8 cellular contexts compared by ENCODE assay signal in the genomic region with DNA sequence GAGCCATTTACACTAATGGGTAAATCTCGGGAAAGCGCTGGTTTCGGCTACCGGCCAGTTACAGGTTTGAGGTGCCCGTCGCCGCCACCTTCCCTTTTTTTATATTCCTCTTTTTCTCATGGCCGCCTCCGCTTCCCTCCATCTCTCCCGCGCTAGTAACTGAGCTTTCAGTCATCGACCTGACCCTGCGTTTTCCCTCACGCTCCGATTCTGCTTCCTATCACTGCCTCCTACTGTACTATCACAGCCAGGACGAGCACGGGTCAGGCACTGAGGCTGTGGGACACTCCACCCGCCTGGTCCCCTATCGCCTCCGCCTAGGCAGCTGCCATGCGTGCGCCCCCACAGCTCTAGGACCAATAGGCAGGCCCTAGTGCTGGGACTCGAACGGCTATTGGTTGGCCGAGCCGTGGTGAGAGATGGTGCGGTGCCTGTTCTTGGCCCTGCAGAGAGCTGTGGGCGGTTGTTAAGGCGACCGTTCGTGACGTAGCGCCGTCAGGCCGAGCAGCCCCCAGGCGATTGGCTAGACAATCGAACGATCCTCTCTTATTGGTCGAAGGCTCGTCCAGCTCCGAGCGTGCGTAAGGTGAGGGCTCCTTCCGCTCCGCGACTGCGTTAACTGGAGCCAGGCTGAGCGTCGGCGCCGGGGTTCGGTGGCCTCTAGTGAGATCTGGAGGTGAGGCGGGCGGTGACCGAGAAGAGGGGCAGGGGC. TPM values are rescaled to one million over a fixed set of nuclear protein-coding genes. Genes with fewer than 3 reads are reported as not detected.
DNase-seq lines count a peak whose midpoint lies in the region; ATAC-seq and TF ChIP-seq lines count a peak whose summit lies in the region.

A gene (plus strand): TSS at position 596 of the 712 bp plus-strand sequence. CDS start 5,386 bp downstream, outside the sequence.

- peak; percentile 77 to 94 for TF ChIP-seq POLR2A in adrenal gland (IDR thresholded peaks at IDR 0.05)
- peak in 1 of 2 donors; percentile 69 for TF ChIP-seq POLR2A in heart left ventricle (IDR thresholded peaks at IDR 0.05)

- peak within 1 kb of the TSS; percentile 70 to 97 (median 94) for H3K27ac ChIP-seq in adrenal gland
- peak within 1 kb of the TSS; percentile 54 to 98 (median 88) for H3K27ac ChIP-seq in heart left ventricle
- peak within 1 kb of the TSS; percentile 89 for H3K27ac ChIP-seq in upper lobe of right lung

- TF ChIP-seq CTCF in GM12875 (IDR thresholded peaks at IDR 0.05; ENCODE audit: borderline replicate concordance, insufficient read depth, low read depth, low read length) (0 out of 2 replicates have a peak, but pooled peaks have one; percentile 1), adrenal gland (IDR thresholded peaks at IDR 0.05) (peak in 3 of 6 experiments; percentile 22 to 60 (median 40)), heart left ventricle (IDR thresholded peaks at IDR 0.05) (peak in 5 of 12 donors; percentile 19 to 55 (median 35)), upper lobe of right lung (IDR thresholded peaks at IDR 0.05) (peak; percentile 17)

- DNase-seq in NCI-H1436 (lab: John Stamatoyannopoulos, UW): peak; percentile 99
- DNase-seq in T follicular helper cell (ENCODE audit: low read depth): peak; percentile 94
- DNase-seq in adrenal gland: peak; percentile 98 to 100 (median 100)
- DNase-seq in heart left ventricle: peak; percentile 99 to 100 (median 99)
- DNase-seq in posterior cingulate gyrus: peak; percentile 99 to 100 (median 99)
- peak; percentile 99 for DNase-seq in upper lobe of right lung

- ATAC-seq in HG02798 (IDR thresholded peaks at IDR 0.05; ENCODE audit: poor library complexity, unreplicated experiment) (peak; percentile 99), heart left ventricle (peak; percentile 99 to 100 (median 100)), upper lobe of right lung (peak; percentile 99)

- no peaks in the 10 kb centered on the region for H3K9me3 ChIP-seq in adrenal gland (replicated peaks in 1 of 3)
- no peaks in the 10 kb centered on the region for H3K9me3 ChIP-seq in heart left ventricle
- no peaks in the 10 kb centered on the region for H3K9me3 ChIP-seq in upper lobe of right lung

- H3K4me3 ChIP-seq in GM12875 (ENCODE audit: low read depth, low read length) (peak within 1 kb of the TSS; percentile 83), adrenal gland (peak within 1 kb of the TSS; percentile 38 to 98 (median 84)), heart left ventricle (peak within 1 kb of the TSS; percentile 75 to 99 (median 89)), upper lobe of right lung (peak within 1 kb of the TSS; percentile 70)

- H3K27me3 ChIP-seq in adrenal gland (no peaks in the 10 kb centered on the region), heart left ventricle (no peaks in the 10 kb centered on the region), upper lobe of right lung (no peaks in the 10 kb centered on the region)

- 0% methylated on average over 25 to 55 of the region's 55 CpGs for WGBS in adrenal gland, 4 donors
- WGBS in heart left ventricle, 4 donors: 0 to 1% (median 0%) methylated on average over 36 to 55 of the region's 55 CpGs

- intact Hi-C loops in adrenal gland (cut with DNase I): no loop called here
- intact Hi-C loops in heart left ventricle (cut with DNase I): loop anchor here in 9 of 10 donors (1.0 to 10.0 kb wide), 11 partner anchors 99 to 572 kb away; a partner anchor contains a TSS
- intact Hi-C loops in posterior cingulate gyrus (cut with DNase I): loop anchor here (1.0 to 10.0 kb wide), 4 partner anchors 100 to 569 kb away; a partner anchor contains a TSS
- intact Hi-C loops in upper lobe of right lung (cut with DNase I): no loop called here

- H3K4me1 ChIP-seq in adrenal gland (replicated peaks in 1 of 2) (peaks cover 0 to 42% of the 10 kb centered on the region in 2 donors), heart left ventricle (peaks cover 0 to 28% (median 14%) of the 10 kb centered on the region in 12 donors), upper lobe of right lung (peaks cover 6% of the 10 kb centered on the region)

- H3K36me3 ChIP-seq in adrenal gland (replicated peaks in 1 of 2): no peaks in the 10 kb centered on the region
- H3K36me3 ChIP-seq in heart left ventricle: no peaks in the 10 kb centered on the region
- H3K36me3 ChIP-seq in upper lobe of right lung: no peaks in the 10 kb centered on the region

RNA-seq across cellular contexts. Expression of the gene that starts here (rescaled TPM):
- 100 to 1,000 TPM in 2 of 8 donors, 10 to 100 TPM in 6; 34.4 to 376 (median 59.5) TPM for total RNA-seq in adrenal gland
- 100 to 1,000 TPM in 1 of 3 donors, 10 to 100 TPM in 1, 1 to 10 TPM in 1; 7.0 to 234 (median 25.5) TPM for polyA plus RNA-seq in adrenal gland
- 10 to 100 TPM in 7 of 9 donors, 1 to 10 TPM in 2; 6.0 to 15.2 (median 11.9) TPM for total RNA-seq in heart left ventricle
- 10 to 100 TPM in 1 of 2 donors, 1 to 10 TPM in 1; 2.0 to 11.1 TPM for polyA plus RNA-seq in heart left ventricle
- total RNA-seq in upper lobe of right lung: 96.5 TPM

Comparison
In these comparisons a context has a peak if more than half of its experiments do, and no peak if none do; other contexts are left out.
1. Peak in every context shown above with its lines: DNase-seq, ATAC-seq, H3K4me3 ChIP-seq and H3K27ac ChIP-seq.
2. intact Hi-C loops: an anchor here in heart left ventricle (1.0 to 10.0 kb wide) and posterior cingulate gyrus (1.0 to 10.0 kb wide); none called in adrenal gland and upper lobe of right lung.